19 cellular contexts compared by ENCODE assay signal in the genomic region with DNA sequence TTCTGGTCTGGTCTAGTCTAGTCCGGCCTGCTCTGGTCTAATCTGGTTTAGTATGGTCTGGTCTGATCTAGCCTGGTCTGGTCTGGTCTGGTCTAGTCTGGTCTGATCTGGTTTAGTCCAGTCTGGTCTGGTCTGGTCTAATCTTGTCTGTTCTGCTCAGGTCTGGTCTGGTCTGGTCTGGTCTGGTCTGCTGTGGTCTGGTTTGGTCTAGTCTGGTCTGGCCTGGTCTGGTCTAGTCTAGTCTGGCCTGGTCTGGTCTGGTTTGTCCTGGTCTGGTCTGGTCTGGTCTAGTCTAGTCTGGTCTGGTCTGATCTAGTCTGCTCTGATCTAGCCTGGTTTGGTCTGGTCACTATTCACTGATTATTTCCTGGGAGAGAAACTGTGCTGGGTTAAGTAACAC.
DNase-seq lines count a peak whose midpoint lies in the region; ATAC-seq and TF ChIP-seq lines count a peak whose summit lies in the region.
"Had no signal": no experiment of that assay in that cellular context is flagged by ENCODE, and none has a peak within 500 bp of the region (broad histone marks: within the 10 kb centered on the region; RNA-seq: fewer than 3 reads in every experiment).

No MANE protein-coding gene starts in this region.

- no peak overlapping the region for H3K9ac ChIP-seq in neural progenitor cell

- H3K36me3 Mint-ChIP-seq in neural progenitor cell, result no peaks in the 10 kb centered on the region

- no peaks in the 10 kb centered on the region for H3F3A ChIP-seq in neural progenitor cell (ENCODE audit: low read depth)

- H2AFZ ChIP-seq in neural progenitor cell (replicated peaks), result no peak overlapping the region

- TF ChIP-seq CTCF in foreskin keratinocyte (conservative IDR thresholded peaks at IDR 0.05) (no peak), neural progenitor cell (IDR thresholded peaks at IDR 0.05) (no peak), left lung (IDR thresholded peaks at IDR 0.05) (no peak)

- no peaks in the 10 kb centered on the region for H3K4me1 Mint-ChIP-seq in stimulated activated naive CD8-positive, alpha-beta T cell treated with anti-CD3 and anti-CD28 coated beads, Interleukin-15, amount 100 ng/mL, for 72 hours
- H3K4me1 Mint-ChIP-seq in neural progenitor cell, result no peaks in the 10 kb centered on the region

- H4K20me1 ChIP-seq in neural progenitor cell (ENCODE audit: low read depth), result no peaks in the 10 kb centered on the region

- no peak overlapping the region for H3K27ac ChIP-seq in foreskin keratinocyte
- no peak overlapping the region for H3K27ac ChIP-seq in neural progenitor cell
- no peak overlapping the region for H3K27ac ChIP-seq in left lung
- H3K27ac ChIP-seq: A549 had no signal

- H3K4me3 ChIP-seq in neural progenitor cell (no peak overlapping the region), left lung (no peak overlapping the region)
- H3K4me3 ChIP-seq: A549 had no signal

- H3K79me2 ChIP-seq in neural progenitor cell (ENCODE audit: low read depth), result no peaks in the 10 kb centered on the region

- H3K27ac Mint-ChIP-seq in stimulated activated naive CD8-positive, alpha-beta T cell treated with anti-CD3 and anti-CD28 coated beads, Interleukin-15, amount 100 ng/mL, for 72 hours, result no peak overlapping the region
- H3K27ac Mint-ChIP-seq in neural progenitor cell, result no peak overlapping the region
- H3K27ac Mint-ChIP-seq: HFFc6 had no signal

- H3K27me3 ChIP-seq in foreskin keratinocyte (peaks cover 11% of the 10 kb centered on the region), neural progenitor cell (no peaks in the 10 kb centered on the region), left lung (no peaks in the 10 kb centered on the region)

- no peaks in the 10 kb centered on the region for H3K36me3 ChIP-seq in neural progenitor cell
- no peaks in the 10 kb centered on the region for H3K36me3 ChIP-seq in left lung

- peaks cover 11% of the 10 kb centered on the region for H3K9me3 ChIP-seq in neural progenitor cell (ENCODE audit: low read depth)
- H3K9me3 ChIP-seq in left lung, result peaks cover 0 to 25% of the 10 kb centered on the region in 2 donors

- TF ChIP-seq POLR2A in GM18505 (IDR thresholded peaks at IDR 0.05; ENCODE audit: borderline replicate concordance, extremely low read depth, insufficient read depth, insufficient read length), result no peak

- H3K4me1 ChIP-seq in foreskin keratinocyte (no peaks in the 10 kb centered on the region), neural progenitor cell (no peaks in the 10 kb centered on the region), left lung (no peaks in the 10 kb centered on the region)
- H3K4me1 ChIP-seq: A549 had no signal

- intact Hi-C loops in left lung (cut with DNase I), result no loop called here

- ATAC-seq in stimulated activated naive CD8-positive, alpha-beta T cell treated with anti-CD3 and anti-CD28 coated beads, Interleukin-15, amount 100 ng/mL, for 72 hours, result peak; percentile 15
- ATAC-seq in stimulated activated naive CD8-positive, alpha-beta T cell treated with anti-CD3 and anti-CD28 coated beads, Interleukin-15, Interleukin-2, amounts not matched to agents 100 U/mL and 50 U/mL, for 24 hours, result no peak
- ATAC-seq in foreskin keratinocyte (peak; percentile 25), GM18505 (IDR thresholded peaks at IDR 0.05; ENCODE audit: unreplicated experiment) (no peak), left lung (no peak)
- ATAC-seq: Panc1, Right ventricle myocardium inferior had no signal

- H3K9me3 Mint-ChIP-seq in stimulated activated naive CD8-positive, alpha-beta T cell treated with anti-CD3 and anti-CD28 coated beads, Interleukin-15, amount 100 ng/mL, for 72 hours, result peaks cover 14 to 15% of the 10 kb centered on the region in 2 donors
- H3K9me3 Mint-ChIP-seq in neural progenitor cell, result peaks cover 23% of the 10 kb centered on the region

- no peak overlapping the region for H3K4me2 ChIP-seq in neural progenitor cell
- H3K4me2 ChIP-seq: A549 had no signal

- H3K27me3 Mint-ChIP-seq in stimulated activated naive CD8-positive, alpha-beta T cell treated with anti-CD3 and anti-CD28 coated beads, Interleukin-15, amount 100 ng/mL, for 72 hours, result peaks cover 7% of the 10 kb centered on the region
- H3K27me3 Mint-ChIP-seq in neural progenitor cell (ENCODE audit: insufficient read depth, low read depth), result peaks cover 12% of the 10 kb centered on the region

- no peak for DNase-seq in stimulated activated naive CD8-positive, alpha-beta T cell treated with anti-CD3 and anti-CD28 coated beads, Interleukin-15, amount 100 ng/mL, for 72 hours
- DNase-seq in stimulated activated naive CD8-positive, alpha-beta T cell treated with anti-CD3 and anti-CD28 coated beads, Interleukin-15, Interleukin-2, amounts not matched to agents 100 U/mL and 50 U/mL, for 24 hours, result no peak
- DNase-seq in foreskin keratinocyte, result no peak
- peak; percentile 20 for DNase-seq in neural progenitor cell (ENCODE audit: low spot score)
- no peak for DNase-seq in left lung
- no peak for DNase-seq in activated CD4-positive, CD25-positive, alpha-beta regulatory T cell (lab: John Stamatoyannopoulos, UW)
- DNase-seq in NCI-H510A (lab: John Stamatoyannopoulos, UW), result no peak
- DNase-seq: C1 segment of cervical spinal cord, DMS 273 treated with DMSO at 0.1 percent for 48 hours, GF-D8, HFFc6, NCI-H1092 treated with DMSO at 0.1 percent for 48 hours, NCI-H1694 treated with DMSO at 0.1 percent for 48 hours, NCI-H226, NCI-H526 had no signal

- no peak overlapping the region for H3K4me3 Mint-ChIP-seq in stimulated activated naive CD8-positive, alpha-beta T cell treated with anti-CD3 and anti-CD28 coated beads, Interleukin-15, amount 100 ng/mL, for 72 hours
- no peak overlapping the region for H3K4me3 Mint-ChIP-seq in neural progenitor cell
- H3K4me3 Mint-ChIP-seq: HFFc6 had no signal

Comparison
In these comparisons a context has a peak if more than half of its experiments do, and no peak if none do; other contexts are left out.
1. ATAC-seq: peak in stimulated activated naive CD8-positive, alpha-beta T cell treated with anti-CD3 and anti-CD28 coated beads, Interleukin-15, amount 100 ng/mL, for 72 hours (single experiment) and foreskin keratinocyte (single experiment); none in stimulated activated naive CD8-positive, alpha-beta T cell treated with anti-CD3 and anti-CD28 coated beads, Interleukin-15, Interleukin-2, amounts not matched to agents 100 U/mL and 50 U/mL, for 24 hours (single experiment), GM18505 (single experiment) and left lung (single experiment).